ENCODE assay signal across 19 cellular contexts in genomic region chr2:182591774-182592173, GRCh38.
"Had no signal": no experiment of that assay in that cellular context is flagged by ENCODE, and none has a peak within 500 bp of the region (broad histone marks: within the 10 kb centered on the region; RNA-seq: fewer than 3 reads in every experiment).

No MANE protein-coding gene starts in this region.

- H3K36me3 Mint-ChIP-seq: naive thymus-derived CD8-positive, alpha-beta T cell; stimulated activated effector memory CD8-positive, alpha-beta T cell treated with anti-CD3 and anti-CD28 coated beads, Interleukin-12 subunit alpha, Interleukin-12 subunit beta, amount 100 ng/mL, for 72 hours; type B pancreatic cell had no signal

- H3K27ac ChIP-seq: left lung, psoas muscle, sigmoid colon, stomach, testis, tibial artery had no signal

- ATAC-seq: left cardiac atrium; left lung; naive thymus-derived CD8-positive, alpha-beta T cell; psoas muscle; right cardiac atrium; stimulated activated effector memory CD8-positive, alpha-beta T cell treated with anti-CD3 and anti-CD28 coated beads, Interleukin-12 subunit alpha, Interleukin-12 subunit beta, amount 100 ng/mL, for 72 hours had no signal

- H3K36me3 ChIP-seq: left lung, sigmoid colon, stomach, tibial artery had no signal

- DNase-seq: dorsolateral prefrontal cortex; effector CD4-positive, alpha-beta T cell; left cardiac atrium; left lung; mammary epithelial cell; naive thymus-derived CD8-positive, alpha-beta T cell; nephron progenitor cell; nucleus accumbens; psoas muscle; right cardiac atrium; sigmoid colon; stimulated activated CD4-positive, alpha-beta T cell treated with anti-CD3 and anti-CD28 coated beads, Interleukin-2, amount 100 ng/mL, for 24 hours; stimulated activated CD4-positive, alpha-beta T cell treated with anti-CD3 and anti-CD28 coated beads, Interleukin-4, amount 100 ng/mL, for 24 hours; stimulated activated naive CD4-positive, alpha-beta T cell treated with Interleukin-2 at 50 U/mL for 16 hours; stomach; testis; tibial artery had no signal

- H3K27me3 ChIP-seq: dorsolateral prefrontal cortex, left lung, sigmoid colon, stomach, testis, tibial artery had no signal

- H3K4me1 Mint-ChIP-seq: naive thymus-derived CD8-positive, alpha-beta T cell; nephron progenitor cell; stimulated activated effector memory CD8-positive, alpha-beta T cell treated with anti-CD3 and anti-CD28 coated beads, Interleukin-12 subunit alpha, Interleukin-12 subunit beta, amount 100 ng/mL, for 72 hours had no signal

- H3K4me3 Mint-ChIP-seq: naive thymus-derived CD8-positive, alpha-beta T cell; nephron progenitor cell; stimulated activated effector memory CD8-positive, alpha-beta T cell treated with anti-CD3 and anti-CD28 coated beads, Interleukin-12 subunit alpha, Interleukin-12 subunit beta, amount 100 ng/mL, for 72 hours; type B pancreatic cell had no signal

- H3K9me3 Mint-ChIP-seq: naive thymus-derived CD8-positive, alpha-beta T cell; nephron progenitor cell; stimulated activated effector memory CD8-positive, alpha-beta T cell treated with anti-CD3 and anti-CD28 coated beads, Interleukin-12 subunit alpha, Interleukin-12 subunit beta, amount 100 ng/mL, for 72 hours; type B pancreatic cell had no signal

- H3K4me1 ChIP-seq: psoas muscle, sigmoid colon, stomach, testis, tibial artery had no signal

- H3K4me3 ChIP-seq: dorsolateral prefrontal cortex, left lung, psoas muscle, sigmoid colon, stomach, testis, tibial artery had no signal

- H3K9me3 ChIP-seq: left lung, psoas muscle, sigmoid colon, stomach, testis, tibial artery had no signal

- H3K27ac Mint-ChIP-seq: naive thymus-derived CD8-positive, alpha-beta T cell; nephron progenitor cell; stimulated activated effector memory CD8-positive, alpha-beta T cell treated with anti-CD3 and anti-CD28 coated beads, Interleukin-12 subunit alpha, Interleukin-12 subunit beta, amount 100 ng/mL, for 72 hours; type B pancreatic cell had no signal
